In genomic region chr19:970695-971094, GRCh38 we compare ENCODE assay signal across 12 cellular contexts. TPM values are rescaled to one million over a fixed set of nuclear protein-coding genes. Genes with fewer than 3 reads are reported as not detected.
DNase-seq lines count a peak whose midpoint lies in the region; ATAC-seq and TF ChIP-seq lines count a peak whose summit lies in the region.
"Had no signal": no experiment of that assay in that cellular context is flagged by ENCODE, and none has a peak within 500 bp of the region (broad histone marks: within the 10 kb centered on the region; RNA-seq: fewer than 3 reads in every experiment).

No MANE protein-coding gene starts in this region.

- peak; percentile 74 for TF ChIP-seq CTCF in PC-3 (conservative IDR thresholded peaks at IDR 0.05; ENCODE audit: low read depth, low read length)
- peak; percentile 53 to 58 for TF ChIP-seq CTCF in fibroblast of lung (conservative IDR thresholded peaks at IDR 0.05 in 1 of 2, IDR thresholded peaks at IDR 0.05 in 1 of 2; ENCODE audit: low read depth in 1 of 2, low read length in 2 of 2)

- intact Hi-C loops in PC-3 (cut with micrococcal nuclease) = no loop called here

- H2AFZ ChIP-seq in PC-3 (ENCODE audit: low read length) (no peak overlapping the region), fibroblast of lung (ENCODE audit: low read length) (no peak overlapping the region)

- H4K20me1 ChIP-seq in PC-3 (ENCODE audit: low read length) (no peaks in the 10 kb centered on the region), fibroblast of lung (ENCODE audit: control insufficient read depth, extremely low read depth, insufficient read depth, low read length) (no peaks in the 10 kb centered on the region)

- CTCF ChIA-PET in activated naive CD4-positive, alpha-beta T cell treated with anti-CD3 and anti-CD28 coated beads, Interleukin-2, amount 10 ng/mL, durations not matched to agents 7 days and 5 days (lab: Charles Lee) = interaction anchor here (1.3 to 1.9 kb wide), 2 partner anchors 11 to 48 kb away, joined by 3 to 8 read pairs; no protein-coding TSS in a partner anchor
- CTCF ChIA-PET in PC-3 (lab: Charles Lee) = no interaction called here

- H3K27me3 ChIP-seq in PC-3 (ENCODE audit: low read length) (no peaks in the 10 kb centered on the region), fibroblast of lung (ENCODE audit: control insufficient read depth, insufficient read depth, low read length) (no peaks in the 10 kb centered on the region)

- H3K4me1 ChIP-seq in PC-3 (ENCODE audit: insufficient read depth, low read length) = no peaks in the 10 kb centered on the region
- no peaks in the 10 kb centered on the region for H3K4me1 ChIP-seq in fibroblast of lung (ENCODE audit: control insufficient read depth, extremely low read depth, insufficient read depth, low read length)

- H3K4me3 ChIP-seq in PC-3 (ENCODE audit: low read length) (no peak overlapping the region), fibroblast of lung (replicated peaks in 1 of 4; ENCODE audit: control extremely low read depth in 1 of 4, insufficient read depth in 1 of 4, low read depth in 3 of 4, low read length in 4 of 4) (no peak overlapping the region)

- peaks cover 7% of the 10 kb centered on the region for H3K36me3 ChIP-seq in PC-3 (ENCODE audit: low read depth, low read length)
- H3K36me3 ChIP-seq in fibroblast of lung (ENCODE audit: control insufficient read depth, insufficient read depth, low read length) = peaks cover 14% of the 10 kb centered on the region

- no peak for DNase-seq in activated naive CD4-positive, alpha-beta T cell treated with anti-CD3 and anti-CD28 coated beads, Interleukin-2, amount 10 ng/mL, durations not matched to agents 7 days and 5 days
- no peak for DNase-seq in activated naive CD4-positive, alpha-beta T cell (lab: John Stamatoyannopoulos, UW)
- DNase-seq in PC-3 (no peak), fibroblast of lung (ENCODE audit: low read depth in 2 of 2) (peak in 1 of 2 donors; percentile 27), DMS153 treated with DMSO at 0.1 percent for 48 hours (lab: John Stamatoyannopoulos, UW; ENCODE audit: unreplicated experiment) (no peak), NK-92 (lab: John Stamatoyannopoulos, UW; ENCODE audit: unreplicated experiment) (no peak)
- DNase-seq in stimulated activated naive B cell treated with anti-CD40 and anti-IgM and Interleukin-4, amounts not matched to agents 10 μg/mL and 1 μg/mL and 100 μg/mL, for 72 hours = no peak
- no peak for DNase-seq in central memory CD4-positive, alpha-beta T cell
- DNase-seq: DMS79, NCI-H1092 had no signal

- H3K27ac Mint-ChIP-seq in activated naive CD4-positive, alpha-beta T cell treated with anti-CD3 and anti-CD28 coated beads, Interleukin-2, amount 10 ng/mL, durations not matched to agents 7 days and 5 days = peak overlapping the region; percentile 55
- H3K27ac Mint-ChIP-seq in stimulated activated naive B cell treated with anti-CD40 and anti-IgM and Interleukin-4, amounts not matched to agents 10 μg/mL and 1 μg/mL and 100 μg/mL, for 72 hours = peak overlapping the region; percentile 87

- H3F3A ChIP-seq in PC-3 (ENCODE audit: low read length, unreplicated experiment) = no peaks in the 10 kb centered on the region

- ATAC-seq in PC-3 = no peak
- no peak for ATAC-seq in stimulated activated naive B cell treated with anti-CD40 and anti-IgM and Interleukin-4, amounts not matched to agents 10 μg/mL and 1 μg/mL and 100 μg/mL, for 72 hours (replicated peaks)

- H3K4me3 Mint-ChIP-seq in activated naive CD4-positive, alpha-beta T cell treated with anti-CD3 and anti-CD28 coated beads, Interleukin-2, amount 10 ng/mL, durations not matched to agents 7 days and 5 days = no peak overlapping the region
- peak overlapping the region; percentile 37 to 46 for H3K4me3 Mint-ChIP-seq in stimulated activated naive B cell treated with anti-CD40 and anti-IgM and Interleukin-4, amounts not matched to agents 10 μg/mL and 1 μg/mL and 100 μg/mL, for 72 hours

- peaks cover 37% of the 10 kb centered on the region for H3K36me3 Mint-ChIP-seq in activated naive CD4-positive, alpha-beta T cell treated with anti-CD3 and anti-CD28 coated beads, Interleukin-2, amount 10 ng/mL, durations not matched to agents 7 days and 5 days
- peaks cover 47 to 60% of the 10 kb centered on the region in 2 donors for H3K36me3 Mint-ChIP-seq in stimulated activated naive B cell treated with anti-CD40 and anti-IgM and Interleukin-4, amounts not matched to agents 10 μg/mL and 1 μg/mL and 100 μg/mL, for 72 hours

- POLR2A ChIA-PET in PC-3 (lab: Charles Lee; ENCODE audit: unreplicated experiment) = no interaction called here

- H3K9me2 ChIP-seq in PC-3 (replicated peaks; ENCODE audit: low read length) = no peaks in the 10 kb centered on the region

- peaks cover 7% of the 10 kb centered on the region for H3K9me3 Mint-ChIP-seq in activated naive CD4-positive, alpha-beta T cell treated with anti-CD3 and anti-CD28 coated beads, Interleukin-2, amount 10 ng/mL, durations not matched to agents 7 days and 5 days
- H3K9me3 Mint-ChIP-seq in stimulated activated naive B cell treated with anti-CD40 and anti-IgM and Interleukin-4, amounts not matched to agents 10 μg/mL and 1 μg/mL and 100 μg/mL, for 72 hours = peaks cover 4 to 5% of the 10 kb centered on the region in 2 donors

- no TSS peak for BruUV-seq in PC-3 (replicated peaks; lab: Mats Ljungman, UMichigan)

- H3K27ac ChIP-seq in PC-3 (ENCODE audit: low read length) = no peak overlapping the region
- no peak overlapping the region for H3K27ac ChIP-seq in fibroblast of lung (ENCODE audit: insufficient read depth, low read length)

- H3K9me3 ChIP-seq in PC-3 (ENCODE audit: low read length) = 0 out of 2 replicates have a peak, but pooled peaks cover 4% of the 10 kb centered on the region
- H3K9me3 ChIP-seq in fibroblast of lung (ENCODE audit: control insufficient read depth, insufficient read depth, low read depth, low read length) = peaks cover 2% of the 10 kb centered on the region

- H3K79me2 ChIP-seq in PC-3 (ENCODE audit: low read length) = no peaks in the 10 kb centered on the region
- no peaks in the 10 kb centered on the region for H3K79me2 ChIP-seq in fibroblast of lung (ENCODE audit: control insufficient read depth, insufficient read depth, low read length)

- H3K27me3 Mint-ChIP-seq in activated naive CD4-positive, alpha-beta T cell treated with anti-CD3 and anti-CD28 coated beads, Interleukin-2, amount 10 ng/mL, durations not matched to agents 7 days and 5 days = no peaks in the 10 kb centered on the region
- H3K27me3 Mint-ChIP-seq in stimulated activated naive B cell treated with anti-CD40 and anti-IgM and Interleukin-4, amounts not matched to agents 10 μg/mL and 1 μg/mL and 100 μg/mL, for 72 hours = no peaks in the 10 kb centered on the region

- H3K9ac ChIP-seq in PC-3 (ENCODE audit: low read length) = no peak overlapping the region
- H3K9ac ChIP-seq in fibroblast of lung (ENCODE audit: insufficient read depth, low read length) = no peak overlapping the region

- no peak overlapping the region for H3K4me2 ChIP-seq in PC-3 (ENCODE audit: low read length)
- no peak overlapping the region for H3K4me2 ChIP-seq in fibroblast of lung (ENCODE audit: extremely low read depth, insufficient read depth, low read length)

- H3K4me1 Mint-ChIP-seq in activated naive CD4-positive, alpha-beta T cell treated with anti-CD3 and anti-CD28 coated beads, Interleukin-2, amount 10 ng/mL, durations not matched to agents 7 days and 5 days = no peaks in the 10 kb centered on the region
- no peaks in the 10 kb centered on the region for H3K4me1 Mint-ChIP-seq in stimulated activated naive B cell treated with anti-CD40 and anti-IgM and Interleukin-4, amounts not matched to agents 10 μg/mL and 1 μg/mL and 100 μg/mL, for 72 hours

RNA-seq across cellular contexts. Expression of gene WDR18, which starts 13.4 kb away (rescaled TPM):
- total RNA-seq in PC-3 (2014; rRNA removed) (56.7 and 99.6 TPM in 2 replicates), fibroblast of lung (41.6 and 42.3 TPM in 2 replicates)
- polyA plus RNA-seq in fibroblast of lung = 10.0 and 16.1 TPM in 2 replicates
- polyA plus RNA-seq in fibroblast of lung (2012) = 20.9 and 47.3 TPM in 2 replicates
- polyA minus RNA-seq in fibroblast of lung (ENCODE audit: low replicate concordance) = 39.3 and 66.7 TPM in 2 replicates

RNA-seq across cellular contexts. Expression of gene GRIN3B, which starts 29.5 kb away (rescaled TPM):
- total RNA-seq in PC-3 (2014; rRNA removed) = 0.63 and 0.69 TPM in 2 replicates
- 0.51 and 0.66 TPM in 2 replicates for total RNA-seq in fibroblast of lung
- polyA plus RNA-seq in fibroblast of lung = 0.12 and 0.25 TPM in 2 replicates
- polyA plus RNA-seq in fibroblast of lung (2012) = 0.44 and 0.59 TPM in 2 replicates
- polyA minus RNA-seq in fibroblast of lung (ENCODE audit: low replicate concordance) = 0.20 and 0.22 TPM in 2 replicates
- total RNA-seq: skeletal muscle tissue had no signal

RNA-seq across cellular contexts. Expression of gene ARID3A, which starts 44.9 kb away (rescaled TPM):
- total RNA-seq in PC-3 (2014; rRNA removed) (5.6 and 13.9 TPM in 2 replicates), fibroblast of lung (12.1 and 14.9 TPM in 2 replicates)
- polyA plus RNA-seq in fibroblast of lung = 6.4 and 8.7 TPM in 2 replicates
- polyA plus RNA-seq in fibroblast of lung (2012) = 10.5 and 12.5 TPM in 2 replicates
- 32.6 and 39.3 TPM in 2 replicates for polyA minus RNA-seq in fibroblast of lung (ENCODE audit: low replicate concordance)

RNA-seq across cellular contexts. Expression of gene TMEM259, which starts 50.2 kb away (rescaled TPM):
- 136 and 162 TPM in 2 replicates for total RNA-seq in PC-3 (2014; rRNA removed)
- total RNA-seq in fibroblast of lung = 47.5 and 57.8 TPM in 2 replicates
- 67.1 and 67.9 TPM in 2 replicates for polyA plus RNA-seq in fibroblast of lung
- polyA plus RNA-seq in fibroblast of lung (2012) = 67.4 and 72.8 TPM in 2 replicates
- 106 and 167 TPM in 2 replicates for polyA minus RNA-seq in fibroblast of lung (ENCODE audit: low replicate concordance)

RNA-seq across cellular contexts. Expression of gene RNU6-2, which starts 50.6 kb away (rescaled TPM):
- total RNA-seq in PC-3 (2014; rRNA removed) (not detected in 2 replicates), fibroblast of lung (not detected in 2 replicates)
- not detected in 2 replicates for polyA plus RNA-seq in fibroblast of lung
- not detected in 2 replicates for polyA plus RNA-seq in fibroblast of lung (2012)
- not detected in 2 replicates for polyA minus RNA-seq in fibroblast of lung (ENCODE audit: low replicate concordance)
- total RNA-seq: glomerular endothelial cell, skeletal muscle tissue had no signal
